1 cellular context compared by ENCODE assay signal in the genomic region with DNA sequence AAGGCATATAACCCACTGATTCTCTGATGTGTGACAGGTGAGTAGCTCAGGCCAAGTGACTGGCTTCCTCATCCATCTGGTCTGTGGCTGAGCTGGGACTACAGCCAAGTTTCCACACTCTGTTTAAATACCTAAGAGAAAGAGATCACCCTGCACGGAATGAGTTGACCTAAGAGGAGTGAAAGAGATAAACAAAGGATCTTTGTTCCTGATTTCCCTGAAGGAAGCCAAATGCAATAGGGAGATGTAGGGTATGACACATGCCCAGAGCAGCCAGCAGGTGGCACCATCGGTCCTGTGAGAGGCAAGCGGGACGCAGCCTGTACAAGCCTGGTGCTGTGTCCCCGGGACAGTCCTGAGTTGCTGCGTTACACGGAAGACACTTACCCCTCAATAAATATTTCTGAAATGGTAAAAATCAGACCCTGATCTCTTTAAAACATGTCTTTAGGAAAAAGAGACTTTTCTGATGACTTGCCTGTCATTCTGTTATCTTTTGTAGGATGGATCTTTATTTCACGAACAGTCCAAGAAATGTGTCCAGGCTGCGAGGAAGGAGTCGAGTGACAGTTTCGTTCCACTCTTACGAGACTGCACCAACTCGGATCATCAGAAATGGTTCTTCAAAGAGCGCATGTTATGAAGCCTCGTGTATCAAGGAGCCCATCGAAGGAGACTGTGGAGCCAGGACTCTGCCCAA.
A peak's percentile ranks its signal among the peaks of the same experiment; 100 is the strongest.
TF ChIP-seq lines count a peak whose summit lies in the region.

No MANE protein-coding gene starts in this region.

TF ChIP-seq in K562, 482 proteins besides CTCF, POLR2A, EP300 and RAD21 (continued from another document and continues in another):
- TF ChIP-seq RUNX1 (IDR thresholded peaks at IDR 0.05; ENCODE audit: low read depth) (no peak), FOXK2 (conservative IDR thresholded peaks at IDR 0.05 in 1 of 2, IDR thresholded peaks at IDR 0.05 in 1 of 2; ENCODE audit: low read depth in 2 of 2) (peak; percentile 94 to 95), TGIF2 (CRISPR knock-in tag; IDR thresholded peaks at IDR 0.05) (no peak), KLF16 (IDR thresholded peaks at IDR 0.05) (no peak), DPF2 (IDR thresholded peaks at IDR 0.05) (0 out of 2 replicates have a peak, but pooled peaks have one; percentile 28), GATAD2B (IDR thresholded peaks at IDR 0.05; ENCODE audit: borderline replicate concordance) (no peak), NRF1 (conservative IDR thresholded peaks at IDR 0.05 in 1 of 2, IDR thresholded peaks at IDR 0.05 in 1 of 2) (peak in 1 of 2 experiments; percentile 43; a peak in 1 of 4 replicates), LEF1 (IDR thresholded peaks at IDR 0.05) (no peak), WHSC1 (IDR thresholded peaks at IDR 0.05; ENCODE audit: low read length) (no peak), ZNF143 (CRISPR knock-in tag; IDR thresholded peaks at IDR 0.05) (no peak), MTA3 (IDR thresholded peaks at IDR 0.05; ENCODE audit: borderline replicate concordance) (no peak; the same call in 1 of the 2 replicates), XRCC3 (IDR thresholded peaks at IDR 0.05) (no peak), CHD4 (IDR thresholded peaks at IDR 0.05; ENCODE audit: insufficient read depth, insufficient replicate concordance, low read depth, low read length, poor library complexity, severe bottlenecking) (no peak), FOXP1 (CRISPR knock-in tag; IDR thresholded peaks at IDR 0.05) (no peak; the same call in 1 of the 2 replicates), DMBX1 (CRISPR knock-in tag; IDR thresholded peaks at IDR 0.05; ENCODE audit: borderline replicate concordance) (no peak), GABPB2 (CRISPR knock-in tag; conservative IDR thresholded peaks at IDR 0.05) (no peak), EP400 (IDR thresholded peaks at IDR 0.05) (0 out of 2 replicates have a peak, but pooled peaks have one; percentile 40), ZNF133 (CRISPR knock-in tag; IDR thresholded peaks at IDR 0.05) (no peak), RCOR1 (IDR thresholded peaks at IDR 0.05; ENCODE audit: borderline replicate concordance in 1 of 2, low read depth in 2 of 2, low read length in 2 of 2) (peak; percentile 50 to 82; a peak in 3 of 4 replicates), ZNF316 (IDR thresholded peaks at IDR 0.05) (no peak), SMAD2 (IDR thresholded peaks at IDR 0.05; ENCODE audit: low read depth, low read length) (no peak), SPI1 (IDR thresholded peaks at IDR 0.05; ENCODE audit: borderline replicate concordance, low read depth, low read length) (no peak), ZNF140 (CRISPR knock-in tag; IDR thresholded peaks at IDR 0.05) (no peak), ZNF24 (IDR thresholded peaks at IDR 0.05) (no peak), ZBTB1 (CRISPR knock-in tag; IDR thresholded peaks at IDR 0.05; ENCODE audit: borderline replicate concordance, low read depth) (no peak), ARID2 (IDR thresholded peaks at IDR 0.05) (peak; percentile 79; the same call in 1 of the 2 replicates), ZNF165 (CRISPR knock-in tag; IDR thresholded peaks at IDR 0.05; ENCODE audit: borderline replicate concordance) (no peak), POLR2B (IDR thresholded peaks at IDR 0.05; ENCODE audit: low read depth, partially characterized antibody) (no peak), BDP1 (IDR thresholded peaks at IDR 0.05; ENCODE audit: insufficient read depth, insufficient read length) (no peak)
- TF ChIP-seq, protein P1, sequence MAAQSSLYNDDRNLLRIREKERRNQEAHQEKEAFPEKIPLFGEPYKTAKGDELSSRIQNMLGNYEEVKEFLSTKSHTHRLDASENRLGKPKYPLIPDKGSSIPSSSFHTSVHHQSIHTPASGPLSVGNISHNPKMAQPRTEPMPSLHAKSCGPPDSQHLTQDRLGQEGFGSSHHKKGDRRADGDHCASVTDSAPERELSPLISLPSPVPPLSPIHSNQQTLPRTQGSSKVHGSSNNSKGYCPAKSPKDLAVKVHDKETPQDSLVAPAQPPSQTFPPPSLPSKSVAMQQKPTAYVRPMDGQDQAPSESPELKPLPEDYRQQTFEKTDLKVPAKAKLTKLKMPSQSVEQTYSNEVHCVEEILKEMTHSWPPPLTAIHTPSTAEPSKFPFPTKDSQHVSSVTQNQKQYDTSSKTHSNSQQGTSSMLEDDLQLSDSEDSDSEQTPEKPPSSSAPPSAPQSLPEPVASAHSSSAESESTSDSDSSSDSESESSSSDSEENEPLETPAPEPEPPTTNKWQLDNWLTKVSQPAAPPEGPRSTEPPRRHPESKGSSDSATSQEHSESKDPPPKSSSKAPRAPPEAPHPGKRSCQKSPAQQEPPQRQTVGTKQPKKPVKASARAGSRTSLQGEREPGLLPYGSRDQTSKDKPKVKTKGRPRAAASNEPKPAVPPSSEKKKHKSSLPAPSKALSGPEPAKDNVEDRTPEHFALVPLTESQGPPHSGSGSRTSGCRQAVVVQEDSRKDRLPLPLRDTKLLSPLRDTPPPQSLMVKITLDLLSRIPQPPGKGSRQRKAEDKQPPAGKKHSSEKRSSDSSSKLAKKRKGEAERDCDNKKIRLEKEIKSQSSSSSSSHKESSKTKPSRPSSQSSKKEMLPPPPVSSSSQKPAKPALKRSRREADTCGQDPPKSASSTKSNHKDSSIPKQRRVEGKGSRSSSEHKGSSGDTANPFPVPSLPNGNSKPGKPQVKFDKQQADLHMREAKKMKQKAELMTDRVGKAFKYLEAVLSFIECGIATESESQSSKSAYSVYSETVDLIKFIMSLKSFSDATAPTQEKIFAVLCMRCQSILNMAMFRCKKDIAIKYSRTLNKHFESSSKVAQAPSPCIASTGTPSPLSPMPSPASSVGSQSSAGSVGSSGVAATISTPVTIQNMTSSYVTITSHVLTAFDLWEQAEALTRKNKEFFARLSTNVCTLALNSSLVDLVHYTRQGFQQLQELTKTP (IDR thresholded peaks at IDR 0.05; ENCODE audit: low read depth in 1 of 2, partially characterized antibody in 2 of 2), result peak in 1 of 2 experiments; percentile 13
- TF ChIP-seq, protein P2, sequence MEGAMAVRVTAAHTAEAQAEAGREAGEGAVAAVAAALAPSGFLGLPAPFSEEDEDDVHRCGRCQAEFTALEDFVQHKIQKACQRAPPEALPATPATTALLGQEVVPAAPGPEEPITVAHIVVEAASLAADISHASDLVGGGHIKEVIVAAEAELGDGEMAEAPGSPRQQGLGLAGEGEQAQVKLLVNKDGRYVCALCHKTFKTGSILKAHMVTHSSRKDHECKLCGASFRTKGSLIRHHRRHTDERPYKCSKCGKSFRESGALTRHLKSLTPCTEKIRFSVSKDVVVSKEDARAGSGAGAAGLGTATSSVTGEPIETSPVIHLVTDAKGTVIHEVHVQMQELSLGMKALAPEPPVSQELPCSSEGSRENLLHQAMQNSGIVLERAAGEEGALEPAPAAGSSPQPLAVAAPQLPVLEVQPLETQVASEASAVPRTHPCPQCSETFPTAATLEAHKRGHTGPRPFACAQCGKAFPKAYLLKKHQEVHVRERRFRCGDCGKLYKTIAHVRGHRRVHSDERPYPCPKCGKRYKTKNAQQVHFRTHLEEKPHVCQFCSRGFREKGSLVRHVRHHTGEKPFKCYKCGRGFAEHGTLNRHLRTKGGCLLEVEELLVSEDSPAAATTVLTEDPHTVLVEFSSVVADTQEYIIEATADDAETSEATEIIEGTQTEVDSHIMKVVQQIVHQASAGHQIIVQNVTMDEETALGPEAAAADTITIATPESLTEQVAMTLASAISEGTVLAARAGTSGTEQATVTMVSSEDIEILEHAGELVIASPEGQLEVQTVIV (CRISPR knock-in tag; IDR thresholded peaks at IDR 0.05; ENCODE audit: borderline replicate concordance), result no peak
- TF ChIP-seq, protein P3, sequence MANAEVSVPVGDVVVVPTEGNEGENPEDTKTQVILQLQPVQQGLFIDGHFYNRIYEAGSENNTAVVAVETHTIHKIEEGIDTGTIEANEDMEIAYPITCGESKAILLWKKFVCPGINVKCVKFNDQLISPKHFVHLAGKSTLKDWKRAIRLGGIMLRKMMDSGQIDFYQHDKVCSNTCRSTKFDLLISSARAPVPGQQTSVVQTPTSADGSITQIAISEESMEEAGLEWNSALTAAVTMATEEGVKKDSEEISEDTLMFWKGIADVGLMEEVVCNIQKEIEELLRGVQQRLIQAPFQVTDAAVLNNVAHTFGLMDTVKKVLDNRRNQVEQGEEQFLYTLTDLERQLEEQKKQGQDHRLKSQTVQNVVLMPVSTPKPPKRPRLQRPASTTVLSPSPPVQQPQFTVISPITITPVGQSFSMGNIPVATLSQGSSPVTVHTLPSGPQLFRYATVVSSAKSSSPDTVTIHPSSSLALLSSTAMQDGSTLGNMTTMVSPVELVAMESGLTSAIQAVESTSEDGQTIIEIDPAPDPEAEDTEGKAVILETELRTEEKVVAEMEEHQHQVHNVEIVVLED (CRISPR knock-in tag; IDR thresholded peaks at IDR 0.05), result no peak
- TF ChIP-seq, protein P4, sequence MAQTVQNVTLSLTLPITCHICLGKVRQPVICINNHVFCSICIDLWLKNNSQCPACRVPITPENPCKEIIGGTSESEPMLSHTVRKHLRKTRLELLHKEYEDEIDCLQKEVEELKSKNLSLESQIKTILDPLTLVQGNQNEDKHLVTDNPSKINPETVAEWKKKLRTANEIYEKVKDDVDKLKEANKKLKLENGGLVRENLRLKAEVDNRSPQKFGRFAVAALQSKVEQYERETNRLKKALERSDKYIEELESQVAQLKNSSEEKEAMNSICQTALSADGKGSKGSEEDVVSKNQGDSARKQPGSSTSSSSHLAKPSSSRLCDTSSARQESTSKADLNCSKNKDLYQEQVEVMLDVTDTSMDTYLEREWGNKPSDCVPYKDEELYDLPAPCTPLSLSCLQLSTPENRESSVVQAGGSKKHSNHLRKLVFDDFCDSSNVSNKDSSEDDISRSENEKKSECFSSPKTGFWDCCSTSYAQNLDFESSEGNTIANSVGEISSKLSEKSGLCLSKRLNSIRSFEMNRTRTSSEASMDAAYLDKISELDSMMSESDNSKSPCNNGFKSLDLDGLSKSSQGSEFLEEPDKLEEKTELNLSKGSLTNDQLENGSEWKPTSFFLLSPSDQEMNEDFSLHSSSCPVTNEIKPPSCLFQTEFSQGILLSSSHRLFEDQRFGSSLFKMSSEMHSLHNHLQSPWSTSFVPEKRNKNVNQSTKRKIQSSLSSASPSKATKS (CRISPR knock-in tag; IDR thresholded peaks at IDR 0.05), result no peak
- TF ChIP-seq, protein P5, sequence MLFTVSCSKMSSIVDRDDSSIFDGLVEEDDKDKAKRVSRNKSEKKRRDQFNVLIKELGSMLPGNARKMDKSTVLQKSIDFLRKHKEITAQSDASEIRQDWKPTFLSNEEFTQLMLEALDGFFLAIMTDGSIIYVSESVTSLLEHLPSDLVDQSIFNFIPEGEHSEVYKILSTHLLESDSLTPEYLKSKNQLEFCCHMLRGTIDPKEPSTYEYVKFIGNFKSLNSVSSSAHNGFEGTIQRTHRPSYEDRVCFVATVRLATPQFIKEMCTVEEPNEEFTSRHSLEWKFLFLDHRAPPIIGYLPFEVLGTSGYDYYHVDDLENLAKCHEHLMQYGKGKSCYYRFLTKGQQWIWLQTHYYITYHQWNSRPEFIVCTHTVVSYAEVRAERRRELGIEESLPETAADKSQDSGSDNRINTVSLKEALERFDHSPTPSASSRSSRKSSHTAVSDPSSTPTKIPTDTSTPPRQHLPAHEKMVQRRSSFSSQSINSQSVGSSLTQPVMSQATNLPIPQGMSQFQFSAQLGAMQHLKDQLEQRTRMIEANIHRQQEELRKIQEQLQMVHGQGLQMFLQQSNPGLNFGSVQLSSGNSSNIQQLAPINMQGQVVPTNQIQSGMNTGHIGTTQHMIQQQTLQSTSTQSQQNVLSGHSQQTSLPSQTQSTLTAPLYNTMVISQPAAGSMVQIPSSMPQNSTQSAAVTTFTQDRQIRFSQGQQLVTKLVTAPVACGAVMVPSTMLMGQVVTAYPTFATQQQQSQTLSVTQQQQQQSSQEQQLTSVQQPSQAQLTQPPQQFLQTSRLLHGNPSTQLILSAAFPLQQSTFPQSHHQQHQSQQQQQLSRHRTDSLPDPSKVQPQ (CRISPR knock-in tag; IDR thresholded peaks at IDR 0.05; ENCODE audit: borderline replicate concordance), result no peak
- TF ChIP-seq, protein P6, sequence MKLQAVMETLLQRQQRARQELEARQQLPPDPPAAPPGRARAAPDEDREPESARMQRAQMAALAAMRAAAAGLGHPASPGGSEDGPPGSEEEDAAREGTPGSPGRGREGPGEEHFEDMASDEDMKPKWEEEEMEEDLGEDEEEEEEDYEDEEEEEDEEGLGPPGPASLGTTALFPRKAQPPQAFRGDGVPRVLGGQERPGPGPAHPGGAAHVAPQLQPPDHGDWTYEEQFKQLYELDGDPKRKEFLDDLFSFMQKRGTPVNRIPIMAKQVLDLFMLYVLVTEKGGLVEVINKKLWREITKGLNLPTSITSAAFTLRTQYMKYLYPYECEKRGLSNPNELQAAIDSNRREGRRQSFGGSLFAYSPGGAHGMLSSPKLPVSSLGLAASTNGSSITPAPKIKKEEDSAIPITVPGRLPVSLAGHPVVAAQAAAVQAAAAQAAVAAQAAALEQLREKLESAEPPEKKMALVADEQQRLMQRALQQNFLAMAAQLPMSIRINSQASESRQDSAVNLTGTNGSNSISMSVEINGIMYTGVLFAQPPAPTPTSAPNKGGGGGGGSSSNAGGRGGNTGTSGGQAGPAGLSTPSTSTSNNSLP (IDR thresholded peaks at IDR 0.05; ENCODE audit: borderline replicate concordance, low read depth, low read length), result no peak
- TF ChIP-seq, protein P7, sequence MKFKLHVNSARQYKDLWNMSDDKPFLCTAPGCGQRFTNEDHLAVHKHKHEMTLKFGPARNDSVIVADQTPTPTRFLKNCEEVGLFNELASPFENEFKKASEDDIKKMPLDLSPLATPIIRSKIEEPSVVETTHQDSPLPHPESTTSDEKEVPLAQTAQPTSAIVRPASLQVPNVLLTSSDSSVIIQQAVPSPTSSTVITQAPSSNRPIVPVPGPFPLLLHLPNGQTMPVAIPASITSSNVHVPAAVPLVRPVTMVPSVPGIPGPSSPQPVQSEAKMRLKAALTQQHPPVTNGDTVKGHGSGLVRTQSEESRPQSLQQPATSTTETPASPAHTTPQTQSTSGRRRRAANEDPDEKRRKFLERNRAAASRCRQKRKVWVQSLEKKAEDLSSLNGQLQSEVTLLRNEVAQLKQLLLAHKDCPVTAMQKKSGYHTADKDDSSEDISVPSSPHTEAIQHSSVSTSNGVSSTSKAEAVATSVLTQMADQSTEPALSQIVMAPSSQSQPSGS (CRISPR knock-in tag; IDR thresholded peaks at IDR 0.05), result no peak
- TF ChIP-seq, protein P8, sequence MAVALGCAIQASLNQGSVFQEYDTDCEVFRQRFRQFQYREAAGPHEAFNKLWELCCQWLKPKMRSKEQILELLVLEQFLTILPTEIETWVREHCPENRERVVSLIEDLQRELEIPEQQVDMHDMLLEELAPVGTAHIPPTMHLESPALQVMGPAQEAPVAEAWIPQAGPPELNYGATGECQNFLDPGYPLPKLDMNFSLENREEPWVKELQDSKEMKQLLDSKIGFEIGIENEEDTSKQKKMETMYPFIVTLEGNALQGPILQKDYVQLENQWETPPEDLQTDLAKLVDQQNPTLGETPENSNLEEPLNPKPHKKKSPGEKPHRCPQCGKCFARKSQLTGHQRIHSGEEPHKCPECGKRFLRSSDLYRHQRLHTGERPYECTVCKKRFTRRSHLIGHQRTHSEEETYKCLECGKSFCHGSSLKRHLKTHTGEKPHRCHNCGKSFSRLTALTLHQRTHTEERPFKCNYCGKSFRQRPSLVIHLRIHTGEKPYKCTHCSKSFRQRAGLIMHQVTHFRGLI (CRISPR knock-in tag; IDR thresholded peaks at IDR 0.05), result no peak
